In genomic region chr9:137028281-137029057, GRCh38 we compare ENCODE assay signal across 8 cellular contexts. TPM values are rescaled to one million over a fixed set of nuclear protein-coding genes. Genes with fewer than 3 reads are reported as not detected.
DNase-seq lines count a peak whose midpoint lies in the region; ATAC-seq, FAIRE-seq and TF ChIP-seq lines count a peak whose summit lies in the region.

No MANE protein-coding gene starts in this region.

- FAIRE-seq in urothelium cell line (lab: Jason Lieb, UNC): no peak

- peaks cover 14% of the 10 kb centered on the region for H3K4me1 ChIP-seq in SJSA1 (replicated peaks)
- peaks cover 12% of the 10 kb centered on the region for H3K4me1 ChIP-seq in parathyroid adenoma

- H3K9ac ChIP-seq in parathyroid adenoma: no peak overlapping the region

- peak; percentile 12 for TF ChIP-seq CTCF in parathyroid adenoma (IDR thresholded peaks at IDR 0.05)

- no peaks in the 10 kb centered on the region for H3K9me3 Mint-ChIP-seq in activated naive CD4-positive, alpha-beta T cell treated with anti-CD3 and anti-CD28 coated beads, Interleukin-2, amount 50 U/mL, for 72 hours

- H3K36me3 Mint-ChIP-seq in activated naive CD4-positive, alpha-beta T cell treated with anti-CD3 and anti-CD28 coated beads, Interleukin-2, amount 50 U/mL, for 72 hours: no peaks in the 10 kb centered on the region

- H3K27ac ChIP-seq in SJSA1 (no peak overlapping the region), parathyroid adenoma (no peak overlapping the region)

- H3K36me3 ChIP-seq in SJSA1 (no peaks in the 10 kb centered on the region), parathyroid adenoma (ENCODE audit: control insufficient read depth, insufficient read depth, low read length) (no peaks in the 10 kb centered on the region)

- DNase-seq in NCI-H524 (lab: John Stamatoyannopoulos, UW): peak; percentile 49 to 73
- DNase-seq in NCI-H524 treated with DMSO at 0.1 percent for 48 hours (lab: John Stamatoyannopoulos, UW): no peak
- peak; percentile 79 for DNase-seq in HuH-7 (ENCODE audit: low spot score)
- DNase-seq in SJSA1 (ENCODE audit: low read depth in 1 of 2, low spot score in 2 of 2): no peak
- DNase-seq in activated naive CD4-positive, alpha-beta T cell treated with anti-CD3 and anti-CD28 coated beads, Interleukin-2, amount 50 U/mL, for 72 hours (ENCODE audit: low spot score in 2 of 2): peak; percentile 74 to 78
- peak; percentile 88 for DNase-seq in cardiac septum (ENCODE audit: low spot score)
- DNase-seq in urothelium cell line (ENCODE audit: low spot score): peak; percentile 86

- peak overlapping the region; percentile 97 for H3K4me2 ChIP-seq in parathyroid adenoma (ENCODE audit: low read length)

- no peak overlapping the region for H3K27ac Mint-ChIP-seq in activated naive CD4-positive, alpha-beta T cell treated with anti-CD3 and anti-CD28 coated beads, Interleukin-2, amount 50 U/mL, for 72 hours

- 0 out of 2 replicates have a peak overlapping the region, but pooled peaks have one; percentile 11 for H3K4me3 ChIP-seq in SJSA1
- H3K4me3 ChIP-seq in parathyroid adenoma (ENCODE audit: low read depth, low read length): peak overlapping the region; percentile 74

- peaks cover 3% of the 10 kb centered on the region for H3K79me2 ChIP-seq in parathyroid adenoma

- no peaks in the 10 kb centered on the region for H3K9me3 ChIP-seq in SJSA1 (replicated peaks)
- no peaks in the 10 kb centered on the region for H3K9me3 ChIP-seq in parathyroid adenoma (ENCODE audit: control insufficient read depth, low read length)

- ATAC-seq in activated naive CD4-positive, alpha-beta T cell treated with anti-CD3 and anti-CD28 coated beads, Interleukin-2, amount 50 U/mL, for 72 hours: peak; percentile 49 to 76

- peak overlapping the region; percentile 91 for H2AFZ ChIP-seq in parathyroid adenoma

- intact Hi-C loops in cardiac septum (cut with DNase I): loop anchor here (2.0 to 5.0 kb wide), 2 partner anchors 186 to 242 kb away; partner anchors contain the start of gene AJM1

- H3K27me3 ChIP-seq in SJSA1 (replicated peaks): peaks cover 9% of the 10 kb centered on the region
- no peaks in the 10 kb centered on the region for H3K27me3 ChIP-seq in parathyroid adenoma (ENCODE audit: control insufficient read depth, insufficient read depth, low read length)

RNA-seq across cellular contexts. Expression of gene ABCA2, which starts 0.4 kb away (rescaled TPM):
- total RNA-seq in SJSA1 (2014; rRNA removed; shearing (Covaris generic)): 0.81 and 1.3 TPM in 2 replicates
- total RNA-seq in activated naive CD4-positive, alpha-beta T cell treated with anti-CD3 and anti-CD28 coated beads, Interleukin-2, amount 50 U/mL, for 72 hours: 10 to 100 TPM; 17.8 to 21.9 TPM
- 41.5 TPM for total RNA-seq in cardiac septum

RNA-seq across cellular contexts. Expression of gene FUT7, which starts 3.4 kb away (rescaled TPM):
- total RNA-seq in SJSA1 (2014; rRNA removed; shearing (Covaris generic)): not detected in 2 replicates
- 1 to 10 TPM; 1.4 to 1.6 TPM for total RNA-seq in activated naive CD4-positive, alpha-beta T cell treated with anti-CD3 and anti-CD28 coated beads, Interleukin-2, amount 50 U/mL, for 72 hours
- total RNA-seq in cardiac septum: 0.22 TPM

RNA-seq across cellular contexts. Expression of gene NPDC1, which starts 17.5 kb away (rescaled TPM):
- not detected in 2 replicates for total RNA-seq in SJSA1 (2014; rRNA removed; shearing (Covaris generic))
- 10 to 100 TPM; 29.4 to 34.2 TPM for total RNA-seq in activated naive CD4-positive, alpha-beta T cell treated with anti-CD3 and anti-CD28 coated beads, Interleukin-2, amount 50 U/mL, for 72 hours
- 96.4 TPM for total RNA-seq in cardiac septum

RNA-seq across cellular contexts. Expression of gene ENTPD2, which starts 25.4 kb away (rescaled TPM):
- total RNA-seq in SJSA1 (2014; rRNA removed; shearing (Covaris generic)): not detected in 2 replicates
- total RNA-seq in activated naive CD4-positive, alpha-beta T cell treated with anti-CD3 and anti-CD28 coated beads, Interleukin-2, amount 50 U/mL, for 72 hours: under 1 TPM in 1 of 2 donors, not detected in 1; 0.27 TPM
- total RNA-seq in cardiac septum: 0.92 TPM

RNA-seq across cellular contexts. Expression of gene CLIC3, which starts 32.1 kb away (rescaled TPM):
- 0.89 TPM in 1 of 2 replicates, not detected in the other for total RNA-seq in SJSA1 (2014; rRNA removed; shearing (Covaris generic))
- not detected for total RNA-seq in activated naive CD4-positive, alpha-beta T cell treated with anti-CD3 and anti-CD28 coated beads, Interleukin-2, amount 50 U/mL, for 72 hours
- total RNA-seq in cardiac septum: 12.9 TPM

Comparison
In these comparisons a context has a peak if more than half of its experiments do, and no peak if none do; other contexts are left out.
1. DNase-seq: peak in NCI-H524 (2 of 2), HuH-7 (single experiment), activated naive CD4-positive, alpha-beta T cell treated with anti-CD3 and anti-CD28 coated beads, Interleukin-2, amount 50 U/mL, for 72 hours (2 of 2), cardiac septum (single experiment) and urothelium cell line (single experiment); none in NCI-H524 treated with DMSO at 0.1 percent for 48 hours (single experiment) and SJSA1 (0 of 2).
2. RNA of gene NPDC1, which starts 17.5 kb away (total RNA-seq): 96.4 TPM in cardiac septum (single experiment) and 29.4 to 34.2 TPM in activated naive CD4-positive, alpha-beta T cell treated with anti-CD3 and anti-CD28 coated beads, Interleukin-2, amount 50 U/mL, for 72 hours; not detected in SJSA1; every median in the first group is over 10 times any median in the second.